In genomic region chr15:76140069-76140454, GRCh38 we compare ENCODE assay signal across 11 cellular contexts.
A peak's percentile ranks its signal among the peaks of the same experiment; 100 is the strongest.
DNase-seq lines count a peak whose midpoint lies in the region; ATAC-seq, FAIRE-seq and TF ChIP-seq lines count a peak whose summit lies in the region.
"Had no signal": no experiment of that assay in that cellular context is flagged by ENCODE, and none has a peak within 500 bp of the region (broad histone marks: within the 10 kb centered on the region; RNA-seq: fewer than 3 reads in every experiment).

No MANE protein-coding gene starts in this region.

- no peak for FAIRE-seq in HepG2 (lab: Jason Lieb, UNC)
- no peak for FAIRE-seq in kidney (lab: Jason Lieb, UNC)
- FAIRE-seq: islet of Langerhans had no signal

- TF ChIP-seq CTCF in right lobe of liver (IDR thresholded peaks at IDR 0.05) = no peak
- TF ChIP-seq CTCF in HepG2 (CRISPR knock-in tag; IDR thresholded peaks at IDR 0.05) = no peak
- no peak for TF ChIP-seq CTCF in kidney (IDR thresholded peaks at IDR 0.05; ENCODE audit: borderline replicate concordance, extremely low read depth, insufficient read depth)

- intact Hi-C loops in right lobe of liver (cut with DNase I) = no loop called here
- intact Hi-C loops in HepG2 (cut with micrococcal nuclease; ENCODE audit: unreplicated experiment) = no loop called here
- intact Hi-C loops in kidney (cut with DNase I) = no loop called here
- intact Hi-C loops in aorta (cut with DNase I) = loop anchor here in 1 of 2 donors (10.0 kb wide), 1 partner anchor 325 kb away; no protein-coding TSS in a partner anchor

- H3K27me3 ChIP-seq in right lobe of liver (no peaks in the 10 kb centered on the region), HepG2 (ENCODE audit: control insufficient read depth in 1 of 2, insufficient read depth in 2 of 2, low read length in 2 of 2) (peaks cover 1 to 25% of the 10 kb centered on the region in 2 experiments; a peak in 4 of 5 replicates), aorta (ENCODE audit: control insufficient read depth in 1 of 2, insufficient read depth in 2 of 2, low read length in 1 of 2) (no peaks in the 10 kb centered on the region)
- H3K27me3 ChIP-seq: neutrophil had no signal

- H3K4me2 ChIP-seq in HepG2 (ENCODE audit: low read depth, low read length) = no peak overlapping the region

- no peaks in the 10 kb centered on the region for H4K20me1 ChIP-seq in HepG2 (ENCODE audit: insufficient read depth, low read length)

- H2AFZ ChIP-seq in HepG2 (ENCODE audit: low read length) = no peak overlapping the region

- DNase-seq in right lobe of liver (peak in 1 of 3 donors; percentile 34), HepG2 (ENCODE audit: low spot score) (no peak), cerebellar nuclear complex (lab: John Stamatoyannopoulos, UW) (peak; percentile 71 to 83), kidney (peak; percentile 73), aorta (peak in 1 of 2 donors; percentile 63), AML-193 (lab: John Stamatoyannopoulos, UW) (no peak)
- DNase-seq in stimulated activated naive CD4-positive, alpha-beta T cell treated with Interleukin-2 at 50 U/mL for 16 hours (lab: John Stamatoyannopoulos, UW) = no peak

- POLR2A ChIA-PET in HepG2 (lab: Yijun Ruan, JAX) = no interaction called here

- 16% methylated on average over 8 of the region's 14 CpGs for WGBS in right lobe of liver (ENCODE audit: insufficient coverage, low coverage, low lambda C conversion rate, missing lambda C conversion rate)
- whole genome bisulfite sequencing in HepG2 (ENCODE audit: low lambda C conversion rate) = 44% methylated on average over 13 of the region's 14 CpGs
- WGBS in aorta, 2 donors = 18 to 19% methylated on average over 14 of the region's 14 CpGs

- CTCF ChIA-PET in HepG2 (lab: Yijun Ruan, JAX; ENCODE audit: low intra/inter-chr PET ratio, low total read pairs) = interaction anchor here (1.3 to 5.3 kb wide), 2 partner anchors 82 to 330 kb away, joined by 6 to 71 read pairs; partner anchors contain the start of gene TMEM266

- BruUV-seq in HepG2 (replicated peaks; lab: Mats Ljungman, UMichigan) = no TSS peak

- TF ChIP-seq RAD21 in HepG2 (CRISPR knock-in tag; IDR thresholded peaks at IDR 0.05) = no peak

- H3K9ac ChIP-seq in HepG2 (ENCODE audit: insufficient read depth, low read depth, low read length) = no peak overlapping the region
- no peak overlapping the region for H3K9ac ChIP-seq in kidney (ENCODE audit: low read length in 2 of 2)

- no peaks in the 10 kb centered on the region for H3K79me2 ChIP-seq in HepG2 (ENCODE audit: insufficient read depth, low read length)

- H3K4me1 ChIP-seq in right lobe of liver (no peaks in the 10 kb centered on the region), HepG2 (ENCODE audit: insufficient read depth, low read length) (no peaks in the 10 kb centered on the region), kidney (ENCODE audit: control insufficient read depth in 1 of 2, insufficient read depth in 1 of 2, low read depth in 1 of 2, low read length in 2 of 2) (peaks cover 0 to 6% of the 10 kb centered on the region in 2 donors), aorta (ENCODE audit: control insufficient read depth in 1 of 2, insufficient read depth in 2 of 2, low read length in 2 of 2) (no peaks in the 10 kb centered on the region)

- in situ Hi-C loops in HepG2 (cut with HindIII; ENCODE audit: extremely low pct_ligation_motif_present, low pct_unique_long_range_greater_than_20kb) = loop anchor here (5.0 kb wide), 1 partner anchor 328 kb away; no protein-coding TSS in a partner anchor

- no peak for TF ChIP-seq EP300 in HepG2 (IDR thresholded peaks at IDR 0.05; ENCODE audit: low read depth in 2 of 2, low read length in 2 of 2)
- TF ChIP-seq EP300 in HepG2 (CRISPR knock-in tag; IDR thresholded peaks at IDR 0.05; ENCODE audit: borderline replicate concordance) = no peak

- H3K4me3 ChIP-seq in right lobe of liver (no peak overlapping the region), HepG2 (replicated peaks in 1 of 3; ENCODE audit: insufficient read depth in 1 of 3, low read depth in 2 of 3, low read length in 3 of 3) (no peak overlapping the region; a peak in 1 of 6 replicates), kidney (ENCODE audit: low read length in 2 of 2) (no peak overlapping the region), aorta (ENCODE audit: low read length in 2 of 2) (no peak overlapping the region)
- H3K4me3 ChIP-seq: cardiac muscle cell had no signal

- TF ChIP-seq POLR2A in right lobe of liver (IDR thresholded peaks at IDR 0.05) (no peak), HepG2 (IDR thresholded peaks at IDR 0.05; ENCODE audit: insufficient read depth in 1 of 2, low read depth in 2 of 2, low read length in 2 of 2) (no peak)

- ATAC-seq in right lobe of liver (peak; percentile 52 to 58 (median 55)), HepG2 (no peak; the same call in 2 of the 3 replicates), aorta (ENCODE audit: low FRiP score) (peak; percentile 60), HG03159 (IDR thresholded peaks at IDR 0.05; ENCODE audit: unreplicated experiment) (no peak)

- H3K36me3 ChIP-seq in right lobe of liver (no peaks in the 10 kb centered on the region), HepG2 (replicated peaks in 1 of 2; ENCODE audit: control insufficient read depth in 1 of 2, insufficient read depth in 2 of 2, low read length in 2 of 2) (no peaks in the 10 kb centered on the region), kidney (ENCODE audit: control insufficient read depth in 1 of 2, insufficient read depth in 2 of 2, low read length in 2 of 2) (no peaks in the 10 kb centered on the region), aorta (ENCODE audit: control insufficient read depth in 1 of 2, insufficient read depth in 2 of 2, low read length in 1 of 2) (no peaks in the 10 kb centered on the region)
- H3K36me3 ChIP-seq: cardiac muscle cell, neutrophil had no signal

- H3K9me3 ChIP-seq in right lobe of liver (no peaks in the 10 kb centered on the region), HepG2 (ENCODE audit: low read length) (no peaks in the 10 kb centered on the region), kidney (ENCODE audit: control insufficient read depth in 1 of 2, low read length in 2 of 2) (no peaks in the 10 kb centered on the region), aorta (ENCODE audit: control insufficient read depth, low read length) (no peaks in the 10 kb centered on the region)
- H3K9me3 ChIP-seq: neutrophil had no signal

- no peak overlapping the region for H3K27ac ChIP-seq in right lobe of liver
- H3K27ac ChIP-seq in HepG2 (ENCODE audit: extremely low read length, insufficient read depth, low read length) = no peak overlapping the region
- H3K27ac ChIP-seq in kidney (ENCODE audit: low read depth in 2 of 2, low read length in 2 of 2) = no peak overlapping the region
- no peak overlapping the region for H3K27ac ChIP-seq in aorta (ENCODE audit: low read depth in 1 of 2, low read length in 2 of 2)
- H3K27ac ChIP-seq: cardiac muscle cell, neutrophil had no signal

TF ChIP-seq in HepG2, 621 proteins besides CTCF, POLR2A, EP300 and RAD21:
- TF ChIP-seq GATA4 (IDR thresholded peaks at IDR 0.05; ENCODE audit: borderline replicate concordance, low read depth) = no peak
- no peak for TF ChIP-seq ZNF343 (CRISPR knock-in tag; IDR thresholded peaks at IDR 0.05)
- TF ChIP-seq, protein P1, sequence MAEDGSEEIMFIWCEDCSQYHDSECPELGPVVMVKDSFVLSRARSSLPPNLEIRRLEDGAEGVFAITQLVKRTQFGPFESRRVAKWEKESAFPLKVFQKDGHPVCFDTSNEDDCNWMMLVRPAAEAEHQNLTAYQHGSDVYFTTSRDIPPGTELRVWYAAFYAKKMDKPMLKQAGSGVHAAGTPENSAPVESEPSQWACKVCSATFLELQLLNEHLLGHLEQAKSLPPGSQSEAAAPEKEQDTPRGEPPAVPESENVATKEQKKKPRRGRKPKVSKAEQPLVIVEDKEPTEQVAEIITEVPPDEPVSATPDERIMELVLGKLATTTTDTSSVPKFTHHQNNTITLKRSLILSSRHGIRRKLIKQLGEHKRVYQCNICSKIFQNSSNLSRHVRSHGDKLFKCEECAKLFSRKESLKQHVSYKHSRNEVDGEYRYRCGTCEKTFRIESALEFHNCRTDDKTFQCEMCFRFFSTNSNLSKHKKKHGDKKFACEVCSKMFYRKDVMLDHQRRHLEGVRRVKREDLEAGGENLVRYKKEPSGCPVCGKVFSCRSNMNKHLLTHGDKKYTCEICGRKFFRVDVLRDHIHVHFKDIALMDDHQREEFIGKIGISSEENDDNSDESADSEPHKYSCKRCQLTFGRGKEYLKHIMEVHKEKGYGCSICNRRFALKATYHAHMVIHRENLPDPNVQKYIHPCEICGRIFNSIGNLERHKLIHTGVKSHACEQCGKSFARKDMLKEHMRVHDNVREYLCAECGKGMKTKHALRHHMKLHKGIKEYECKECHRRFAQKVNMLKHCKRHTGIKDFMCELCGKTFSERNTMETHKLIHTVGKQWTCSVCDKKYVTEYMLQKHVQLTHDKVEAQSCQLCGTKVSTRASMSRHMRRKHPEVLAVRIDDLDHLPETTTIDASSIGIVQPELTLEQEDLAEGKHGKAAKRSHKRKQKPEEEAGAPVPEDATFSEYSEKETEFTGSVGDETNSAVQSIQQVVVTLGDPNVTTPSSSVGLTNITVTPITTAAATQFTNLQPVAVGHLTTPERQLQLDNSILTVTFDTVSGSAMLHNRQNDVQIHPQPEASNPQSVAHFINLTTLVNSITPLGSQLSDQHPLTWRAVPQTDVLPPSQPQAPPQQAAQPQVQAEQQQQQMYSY (CRISPR knock-in tag; IDR thresholded peaks at IDR 0.05) = no peak
- TF ChIP-seq ZNF350 (CRISPR knock-in tag; IDR thresholded peaks at IDR 0.05; ENCODE audit: borderline replicate concordance, low read depth) = no peak
- TF ChIP-seq, protein P2, sequence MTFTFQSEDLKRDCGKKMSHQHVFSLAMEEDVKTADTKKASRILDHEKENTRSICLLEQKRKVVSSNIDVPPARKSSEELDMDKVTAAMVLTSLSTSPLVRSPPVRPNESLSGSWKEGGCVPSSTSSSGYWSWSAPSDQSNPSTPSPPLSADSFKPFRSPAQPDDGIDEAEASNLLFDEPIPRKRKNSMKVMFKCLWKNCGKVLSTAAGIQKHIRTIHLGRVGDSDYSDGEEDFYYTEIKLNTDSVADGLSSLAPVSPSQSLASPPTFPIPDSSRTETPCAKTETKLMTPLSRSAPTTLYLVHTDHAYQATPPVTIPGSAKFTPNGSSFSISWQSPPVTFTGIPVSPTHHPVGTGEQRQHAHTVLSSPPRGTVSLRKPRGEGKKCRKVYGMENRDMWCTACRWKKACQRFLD (CRISPR knock-in tag; IDR thresholded peaks at IDR 0.05; ENCODE audit: borderline replicate concordance) = no peak
- no peak for TF ChIP-seq FOSL2 (CRISPR knock-in tag; IDR thresholded peaks at IDR 0.05)
- no peak for TF ChIP-seq AKAP8 (CRISPR knock-in tag; IDR thresholded peaks at IDR 0.05)
- no peak for TF ChIP-seq MAF1 (CRISPR knock-in tag; IDR thresholded peaks at IDR 0.05; ENCODE audit: borderline replicate concordance)
TF ChIP-seq in HepG2: peak in this region for 0.

Comparison
In these comparisons a context has a peak if more than half of its experiments do, and no peak if none do; other contexts are left out.
1. ATAC-seq: peak in right lobe of liver (4 of 4) and aorta (single experiment); none in HepG2 (single experiment) and HG03159 (single experiment).
2. DNase-seq: peak in cerebellar nuclear complex (2 of 2) and kidney (single experiment); none in HepG2 (single experiment), AML-193 (0 of 2) and stimulated activated naive CD4-positive, alpha-beta T cell treated with Interleukin-2 at 50 U/mL for 16 hours (single experiment).